Comparison of ENCODE assay signal across 8 cellular contexts in genomic region chr1:226549094-226549936, GRCh38. TPM values are rescaled to one million over a fixed set of nuclear protein-coding genes. Genes with fewer than 3 reads are reported as not detected.
DNase-seq lines count a peak whose midpoint lies in the region; ATAC-seq and TF ChIP-seq lines count a peak whose summit lies in the region.

No MANE protein-coding gene starts in this region.

- peak in 2 of 5 donors; percentile 7 to 21 for DNase-seq in CD8-positive, alpha-beta memory T cell
- no peak for DNase-seq in LNCaP clone FGC (ENCODE audit: low read depth)
- DNase-seq in mammary epithelial cell, result no peak
- no peak for DNase-seq in globus pallidus (ENCODE audit: low spot score)
- DNase-seq in RKO (ENCODE audit: low spot score), result no peak

- peak overlapping the region in 1 of 8 donors; percentile 19 for H3K27ac Mint-ChIP-seq in CD8-positive, alpha-beta memory T cell

- dilution Hi-C loops in mammary epithelial cell (cut with HindIII; ENCODE audit: low sequenced_read_pairs), result no loop called here

- H3K79me2 ChIP-seq in mammary epithelial cell (ENCODE audit: insufficient read depth, low read length), result no peaks in the 10 kb centered on the region

- in situ Hi-C loops in mammary epithelial cell (cut with MboI; ENCODE audit: low sequenced_read_pairs in 2 of 2), result loop anchor here in 1 of 2 donors (10.0 kb wide), 1 partner anchor 275 kb away; no protein-coding TSS in a partner anchor

- CTCF ChIA-PET in CD8-positive, alpha-beta memory T cell (lab: Charles Lee), result interaction anchor here (0.7 to 5.3 kb wide), 8 partner anchors 15 to 125 kb away, joined by 3 to 34 read pairs (median 4); no protein-coding TSS in a partner anchor
- CTCF ChIA-PET in mammary epithelial cell (lab: Charles Lee; ENCODE audit: low non-redundant PET), result no interaction called here

- POLR2A ChIA-PET in CD8-positive, alpha-beta memory T cell (lab: Charles Lee), result no interaction called here

- H3K4me3 Mint-ChIP-seq in CD8-positive, alpha-beta memory T cell, result peak overlapping the region; percentile 74 to 88 (median 80)

- TF ChIP-seq CTCF in LNCaP clone FGC (IDR thresholded peaks at IDR 0.05; ENCODE audit: control insufficient read depth, extremely low read depth, insufficient read depth) (no peak), mammary epithelial cell (conservative IDR thresholded peaks at IDR 0.05 in 1 of 2, IDR thresholded peaks at IDR 0.05 in 1 of 2; ENCODE audit: extremely low read depth in 1 of 2, insufficient read depth in 1 of 2, low read depth in 1 of 2, low read length in 2 of 2) (no peak)

- peaks cover 36% of the 10 kb centered on the region for H3K27me3 ChIP-seq in CD8-positive, alpha-beta memory T cell (ENCODE audit: insufficient read depth, low read length, poor library complexity, severe bottlenecking)
- H3K27me3 ChIP-seq in mammary epithelial cell (ENCODE audit: insufficient read depth, low read length), result peaks cover 12% of the 10 kb centered on the region
- no peaks in the 10 kb centered on the region for H3K27me3 ChIP-seq in muscle layer of colon (ENCODE audit: control insufficient read depth in 1 of 2, insufficient read depth in 2 of 2, low read length in 2 of 2)

- H3K4me2 ChIP-seq in mammary epithelial cell (ENCODE audit: insufficient read depth, low read depth, low read length), result peak overlapping the region; percentile 84

- no peaks in the 10 kb centered on the region for H4K20me1 ChIP-seq in mammary epithelial cell (ENCODE audit: insufficient read depth, low read length)

- no peaks in the 10 kb centered on the region for H3K36me3 Mint-ChIP-seq in CD8-positive, alpha-beta memory T cell

- H2AFZ ChIP-seq in mammary epithelial cell (ENCODE audit: low read depth, low read length), result peak overlapping the region; percentile 60

- 3% methylated on average over 15 of the region's 73 CpGs for WGBS in mammary epithelial cell (ENCODE audit: low coverage, missing lambda C conversion rate)

- H3K27ac ChIP-seq in CD8-positive, alpha-beta memory T cell (ENCODE audit: low read depth, low read length), result no peak overlapping the region
- H3K27ac ChIP-seq in mammary epithelial cell (ENCODE audit: insufficient read depth, low read depth, low read length) (no peak overlapping the region), muscle layer of colon (ENCODE audit: low read depth, low read length) (peak overlapping the region; percentile 95)

- no TSS peak for BruUV-seq in mammary epithelial cell (replicated peaks; lab: Mats Ljungman, UMichigan)

- no peaks in the 10 kb centered on the region for H3K9me3 Mint-ChIP-seq in CD8-positive, alpha-beta memory T cell

- peak overlapping the region; percentile 46 for H3K4me3 ChIP-seq in CD8-positive, alpha-beta memory T cell (ENCODE audit: low read length)
- H3K4me3 ChIP-seq in LNCaP clone FGC (ENCODE audit: low read depth, low read length) (peak overlapping the region; percentile 46), mammary epithelial cell (replicated peaks in 1 of 3; ENCODE audit: insufficient read depth in 1 of 3, low read depth in 2 of 3, low read length in 3 of 3) (peak overlapping the region in 2 of 3 experiments; percentile 27 to 35), muscle layer of colon (ENCODE audit: low read depth in 1 of 2, low read length in 2 of 2) (peak overlapping the region; percentile 58 to 76)

- H3K9me3 ChIP-seq in CD8-positive, alpha-beta memory T cell (ENCODE audit: low read length), result no peaks in the 10 kb centered on the region
- no peaks in the 10 kb centered on the region for H3K9me3 ChIP-seq in mammary epithelial cell (replicated peaks; ENCODE audit: insufficient read depth, low read length)
- no peaks in the 10 kb centered on the region for H3K9me3 ChIP-seq in muscle layer of colon (ENCODE audit: low read length)

- ATAC-seq in GM21526 (IDR thresholded peaks at IDR 0.05; ENCODE audit: low FRiP score, unreplicated experiment), result no peak
- no peak for ATAC-seq in GM21367 (IDR thresholded peaks at IDR 0.05; ENCODE audit: unreplicated experiment)

- H3K9ac ChIP-seq in mammary epithelial cell (ENCODE audit: insufficient read depth, low read length) (no peak overlapping the region), muscle layer of colon (ENCODE audit: low read length) (peak overlapping the region; percentile 7)

- intact Hi-C loops in mammary epithelial cell (cut with micrococcal nuclease), result loop anchor here (2.0 to 10.0 kb wide), 2 partner anchors 125 to 885 kb away; no protein-coding TSS in a partner anchor

- H3K4me1 Mint-ChIP-seq in CD8-positive, alpha-beta memory T cell, result peaks cover 14 to 23% (median 20%) of the 10 kb centered on the region in 3 donors

- H3K4me1 ChIP-seq in CD8-positive, alpha-beta memory T cell (ENCODE audit: insufficient read depth, low read length), result peaks cover 18% of the 10 kb centered on the region
- H3K4me1 ChIP-seq in mammary epithelial cell (ENCODE audit: insufficient read depth, low read length), result peaks cover 21% of the 10 kb centered on the region
- H3K4me1 ChIP-seq in muscle layer of colon (ENCODE audit: insufficient read depth, low read length), result peaks cover 27% of the 10 kb centered on the region

- H3K36me3 ChIP-seq in CD8-positive, alpha-beta memory T cell (ENCODE audit: insufficient read depth, low read length), result no peaks in the 10 kb centered on the region
- no peaks in the 10 kb centered on the region for H3K36me3 ChIP-seq in mammary epithelial cell (ENCODE audit: insufficient read depth, low read length)
- H3K36me3 ChIP-seq in muscle layer of colon (ENCODE audit: insufficient read depth, low read length), result no peaks in the 10 kb centered on the region

- H3K27me3 Mint-ChIP-seq in CD8-positive, alpha-beta memory T cell, result peaks cover 38 to 59% of the 10 kb centered on the region in 2 donors

RNA-seq across cellular contexts. Expression of gene STUM, which starts 0.8 kb away (rescaled TPM):
- not detected for total RNA-seq in CD8-positive, alpha-beta memory T cell
- 0.13 TPM for polyA plus RNA-seq in CD8-positive, alpha-beta memory T cell
- total RNA-seq in mammary epithelial cell, result 1 to 10 TPM in 1 of 2 donors, under 1 TPM in 1; 0.05 to 1.2 TPM
- not detected for polyA plus RNA-seq in mammary epithelial cell
- polyA minus RNA-seq in mammary epithelial cell, result not detected
